ENCODE assay signal across 9 cellular contexts in the genomic region with DNA sequence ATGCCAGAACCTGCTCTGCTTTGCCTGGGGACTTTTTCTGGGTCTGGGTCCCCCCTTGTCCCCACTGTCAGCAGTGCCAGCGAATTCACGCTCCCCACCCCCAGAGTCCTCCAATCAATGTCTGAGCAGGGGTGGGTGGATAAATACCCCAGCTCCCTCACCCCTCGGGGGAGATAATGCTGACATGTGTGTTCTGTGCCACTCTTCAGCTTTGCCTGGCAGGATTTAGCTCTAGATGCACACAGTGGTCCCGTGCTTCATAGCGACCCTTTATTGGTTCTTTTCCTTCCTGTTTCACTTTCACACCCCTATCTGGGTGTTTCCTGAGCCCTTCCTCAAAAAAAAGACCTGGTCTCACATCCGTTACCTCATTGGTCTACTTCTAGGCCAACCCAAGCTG.
"Had no signal": no experiment of that assay in that cellular context is flagged by ENCODE, and none has a peak within 500 bp of the region (broad histone marks: within the 10 kb centered on the region; RNA-seq: fewer than 3 reads in every experiment).

No MANE protein-coding gene starts in this region.

- H2AFZ ChIP-seq: GM23338 had no signal

- H3K4me1 ChIP-seq: HAP-1 had no signal

- H3K4me2 ChIP-seq: GM23338, KMS-11 had no signal

- H3K36me3 ChIP-seq: HAP-1 had no signal

- H3K4me3 ChIP-seq: GM23338, HAP-1 had no signal

- H3K9ac ChIP-seq: KMS-11 had no signal

- H3K9me3 ChIP-seq: HAP-1 had no signal

- DNase-seq: H7, IMR-90, Karpas-422, KBM-7 had no signal

- ATAC-seq: GM23338, HCT116 had no signal

- H3K27ac ChIP-seq: HL-60, KMS-11 had no signal
